Comparison of ENCODE assay signal across 1 cellular context in genomic region chr1:80358141-80358540, GRCh38.
TF ChIP-seq lines count a peak whose summit lies in the region.

No MANE protein-coding gene starts in this region.

TF ChIP-seq in IMR-90, 13 proteins besides CTCF, POLR2A, EP300 and RAD21 (continued from another document):
- TF ChIP-seq, protein P1, sequence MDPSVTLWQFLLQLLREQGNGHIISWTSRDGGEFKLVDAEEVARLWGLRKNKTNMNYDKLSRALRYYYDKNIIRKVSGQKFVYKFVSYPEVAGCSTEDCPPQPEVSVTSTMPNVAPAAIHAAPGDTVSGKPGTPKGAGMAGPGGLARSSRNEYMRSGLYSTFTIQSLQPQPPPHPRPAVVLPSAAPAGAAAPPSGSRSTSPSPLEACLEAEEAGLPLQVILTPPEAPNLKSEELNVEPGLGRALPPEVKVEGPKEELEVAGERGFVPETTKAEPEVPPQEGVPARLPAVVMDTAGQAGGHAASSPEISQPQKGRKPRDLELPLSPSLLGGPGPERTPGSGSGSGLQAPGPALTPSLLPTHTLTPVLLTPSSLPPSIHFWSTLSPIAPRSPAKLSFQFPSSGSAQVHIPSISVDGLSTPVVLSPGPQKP (IDR thresholded peaks at IDR 0.05; ENCODE audit: borderline replicate concordance, low read depth, low read length), result no peak
- TF ChIP-seq USF2 (IDR thresholded peaks at IDR 0.05; ENCODE audit: low read depth, low read length) (no peak), RFX5 (IDR thresholded peaks at IDR 0.05; ENCODE audit: low read depth, low read length) (no peak), MXI1 (IDR thresholded peaks at IDR 0.05; ENCODE audit: borderline replicate concordance, low read depth, low read length) (no peak)
